Comparison of ENCODE assay signal across 8 cellular contexts in genomic region chr1:18256318-18257235, GRCh38.
DNase-seq lines count a peak whose midpoint lies in the region; ATAC-seq and TF ChIP-seq lines count a peak whose summit lies in the region.

No MANE protein-coding gene starts in this region.

- no peak for TF ChIP-seq POLR2A in heart left ventricle (IDR thresholded peaks at IDR 0.05)

- peaks cover 0 to 18% (median 3%) of the 10 kb centered on the region in 9 donors for H3K27me3 ChIP-seq in heart left ventricle

- H3K4me1 ChIP-seq in heart left ventricle: no peaks in the 10 kb centered on the region

- intact Hi-C loops in heart left ventricle (cut with DNase I) (no loop called here), cardiac septum (cut with DNase I) (no loop called here)

- H3K9me3 ChIP-seq in heart left ventricle: peaks cover 0 to 3% (median under 1%) of the 10 kb centered on the region in 12 donors

- no peaks in the 10 kb centered on the region for H3K36me3 ChIP-seq in heart left ventricle

- 31 to 36% (median 32%) methylated on average over 17 of the region's 17 CpGs for WGBS in heart left ventricle, 4 donors

- ATAC-seq in heart left ventricle: peak in 3 of 4 donors; percentile 59 to 67 (median 61)
- ATAC-seq in HG03045 (IDR thresholded peaks at IDR 0.05; ENCODE audit: unreplicated experiment): no peak
- no peak for ATAC-seq in HG02610 (IDR thresholded peaks at IDR 0.05; ENCODE audit: unreplicated experiment)
- no peak for ATAC-seq in HG03025 (IDR thresholded peaks at IDR 0.05; ENCODE audit: low FRiP score, unreplicated experiment)

- no peak overlapping the region for H3K27ac ChIP-seq in heart left ventricle

- TF ChIP-seq CTCF in heart left ventricle (IDR thresholded peaks at IDR 0.05) (no peak), fibroblast of pulmonary artery (IDR thresholded peaks at IDR 0.05; ENCODE audit: low read length, missing control alignments) (no peak)

- DNase-seq in heart left ventricle (peak in 3 of 5 donors; percentile 38 to 62 (median 41)), cardiac septum (ENCODE audit: low spot score) (no peak), RPMI8226 (peak; percentile 71), fibroblast of pulmonary artery (ENCODE audit: low read depth) (peak; percentile 23)
- DNase-seq in stimulated activated CD4-positive, alpha-beta T cell treated with anti-CD3 and anti-CD28 coated beads, Interleukin-1b, Interleukin-23, amount 100 ng/mL, for 48 hours: peak; percentile 7

- H3K4me3 ChIP-seq in heart left ventricle (no peak overlapping the region), fibroblast of pulmonary artery (replicated peaks; ENCODE audit: low read depth, low read length) (no peak overlapping the region)

Comparison
In these comparisons a context has a peak if more than half of its experiments do, and no peak if none do; other contexts are left out.
1. ATAC-seq: peak in heart left ventricle (3 of 4); none in HG03045 (single experiment), HG02610 (single experiment) and HG03025 (single experiment).